Comparison of ENCODE assay signal across 17 cellular contexts in the genomic region with DNA sequence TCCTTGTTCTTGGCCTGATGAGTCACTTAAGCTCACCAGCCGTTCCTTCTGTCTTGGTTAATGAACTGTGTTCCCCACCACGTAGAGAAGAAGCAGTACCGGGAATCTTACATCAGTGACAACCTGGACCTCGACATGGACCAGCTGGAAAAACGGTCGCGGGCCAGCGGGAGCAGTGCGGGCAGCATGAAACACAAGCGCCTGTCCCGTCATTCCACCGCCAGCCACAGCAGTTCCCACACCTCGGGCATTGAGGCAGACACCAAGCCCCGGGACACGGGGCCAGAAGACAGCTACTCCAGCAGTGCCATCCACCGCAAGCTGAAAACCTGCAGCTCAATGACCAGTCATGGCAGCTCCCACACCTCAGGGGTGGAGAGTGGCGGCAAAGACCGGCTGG.
DNase-seq lines count a peak whose midpoint lies in the region; ATAC-seq and TF ChIP-seq lines count a peak whose summit lies in the region.
"Had no signal": no experiment of that assay in that cellular context is flagged by ENCODE, and none has a peak within 500 bp of the region (broad histone marks: within the 10 kb centered on the region; RNA-seq: fewer than 3 reads in every experiment).

No MANE protein-coding gene starts in this region.

- H3K4me1 Mint-ChIP-seq in chondrocyte (ENCODE audit: low read depth) = peaks cover 34% of the 10 kb centered on the region
- peaks cover 27% of the 10 kb centered on the region for H3K4me1 Mint-ChIP-seq in osteocyte (ENCODE audit: unreplicated experiment)

- H3K4me3 Mint-ChIP-seq in chondrocyte (ENCODE audit: unreplicated experiment) = no peak overlapping the region
- no peak overlapping the region for H3K4me3 Mint-ChIP-seq in osteocyte (ENCODE audit: unreplicated experiment)
- H3K4me3 Mint-ChIP-seq: B cell; CD4-positive, alpha-beta T cell; IgD-negative memory B cell had no signal

- H3K4me1 ChIP-seq in Peyer's patch = no peaks in the 10 kb centered on the region

- H3K9me3 Mint-ChIP-seq in chondrocyte (ENCODE audit: low read depth) (no peaks in the 10 kb centered on the region), osteocyte (ENCODE audit: unreplicated experiment) (no peaks in the 10 kb centered on the region)
- H3K9me3 Mint-ChIP-seq: CD4-positive, alpha-beta T cell; IgD-negative memory B cell had no signal

- H3K9me3 ChIP-seq in Peyer's patch = no peaks in the 10 kb centered on the region

- H3K36me3 Mint-ChIP-seq in chondrocyte (ENCODE audit: low read depth) (peaks cover 47% of the 10 kb centered on the region), osteocyte (ENCODE audit: unreplicated experiment) (peaks cover 67% of the 10 kb centered on the region)
- H3K36me3 Mint-ChIP-seq: IgD-negative memory B cell had no signal

- no peaks in the 10 kb centered on the region for H3K27me3 Mint-ChIP-seq in chondrocyte (ENCODE audit: low read depth)
- no peaks in the 10 kb centered on the region for H3K27me3 Mint-ChIP-seq in osteocyte (ENCODE audit: unreplicated experiment)
- H3K27me3 Mint-ChIP-seq: B cell; CD4-positive, alpha-beta T cell; IgD-negative memory B cell had no signal

- no peak for ATAC-seq in HG02870 (IDR thresholded peaks at IDR 0.05; ENCODE audit: unreplicated experiment)

- H3K27ac ChIP-seq in Peyer's patch = no peak overlapping the region

- TF ChIP-seq POLR2A in Peyer's patch (IDR thresholded peaks at IDR 0.05) = no peak

- no peak for TF ChIP-seq CTCF in chondrocyte (IDR thresholded peaks at IDR 0.05)
- TF ChIP-seq CTCF in kidney epithelial cell (IDR thresholded peaks at IDR 0.05; ENCODE audit: insufficient read depth, low read length, poor library complexity, severe bottlenecking) = no peak
- TF ChIP-seq CTCF in osteocyte (IDR thresholded peaks at IDR 0.05) = no peak
- TF ChIP-seq CTCF in Peyer's patch (IDR thresholded peaks at IDR 0.05) = no peak

- peak overlapping the region; percentile 51 for H3K27ac Mint-ChIP-seq in chondrocyte (ENCODE audit: unreplicated experiment)
- peak overlapping the region; percentile 18 for H3K27ac Mint-ChIP-seq in osteocyte (ENCODE audit: unreplicated experiment)
- H3K27ac Mint-ChIP-seq: B cell; CD4-positive, alpha-beta T cell; IgD-negative memory B cell had no signal

- DNase-seq in EH (ENCODE audit: low read depth) = peak; percentile 19
- no peak for DNase-seq in chondrocyte (ENCODE audit: low spot score)
- DNase-seq in kidney epithelial cell (ENCODE audit: low read depth) = peak; percentile 34
- DNase-seq in osteocyte (ENCODE audit: extremely low spot score, unreplicated experiment) = no peak
- DNase-seq in GF-D8 (lab: John Stamatoyannopoulos, UW) = no peak
- DNase-seq in Peyer's patch = no peak
- no peak for DNase-seq in GM19238 (ENCODE audit: insufficient read length, low spot score)
- DNase-seq: ACHN; C1 segment of cervical spinal cord; Calu3; CD4-positive, alpha-beta T cell; DMS79; EL; HCEC 1CT had no signal

- H3K4me3 ChIP-seq in kidney epithelial cell (ENCODE audit: low read depth, low read length) (no peak overlapping the region), Peyer's patch (no peak overlapping the region)

- H3K27me3 ChIP-seq in kidney epithelial cell (ENCODE audit: control insufficient read depth, insufficient read depth, low read length) = no peaks in the 10 kb centered on the region
- H3K27me3 ChIP-seq in Peyer's patch = no peaks in the 10 kb centered on the region

- H3K36me3 ChIP-seq in kidney epithelial cell (ENCODE audit: control insufficient read depth, insufficient read depth, low read length) (no peaks in the 10 kb centered on the region), Peyer's patch (peaks cover 0 to 15% (median 0%) of the 10 kb centered on the region in 3 donors)

Comparison
In these comparisons a context has a peak if more than half of its experiments do, and no peak if none do; other contexts are left out.
1. DNase-seq: peak in EH (single experiment) and kidney epithelial cell (single experiment); none in chondrocyte (single experiment), osteocyte (single experiment), GF-D8 (single experiment), Peyer's patch (0 of 3) and GM19238 (single experiment).